Comparison of ENCODE assay signal across 9 cellular contexts in genomic region chr2:20682166-20682565, GRCh38. TPM values are rescaled to one million over a fixed set of nuclear protein-coding genes. Genes with fewer than 3 reads are reported as not detected.
A peak's percentile ranks its signal among the peaks of the same experiment; 100 is the strongest.
DNase-seq lines count a peak whose midpoint lies in the region; ATAC-seq and TF ChIP-seq lines count a peak whose summit lies in the region.
"Had no signal": no experiment of that assay in that cellular context is flagged by ENCODE, and none has a peak within 500 bp of the region (broad histone marks: within the 10 kb centered on the region; RNA-seq: fewer than 3 reads in every experiment).

No MANE protein-coding gene starts in this region.

- H3K9me3 ChIP-seq in mucosa of descending colon (no peaks in the 10 kb centered on the region), ovary (no peaks in the 10 kb centered on the region)
- H3K9me3 ChIP-seq: thyroid gland had no signal

- H3K4me1 Mint-ChIP-seq in CD14-positive monocyte, result peaks cover 4% of the 10 kb centered on the region

- DNase-seq in CD14-positive monocyte (ENCODE audit: low spot score) (no peak), HT-29 (ENCODE audit: low spot score) (peak; percentile 15), cardiac fibroblast (ENCODE audit: low read depth in 2 of 2) (peak in 1 of 2 donors; percentile 37), mucosa of descending colon (no peak), ovary (no peak)
- DNase-seq in activated CD4-positive, CD25-positive, alpha-beta regulatory T cell (lab: John Stamatoyannopoulos, UW), result no peak
- DNase-seq: thyroid gland had no signal

- H3K4me1 ChIP-seq in mucosa of descending colon (ENCODE audit: low read depth), result no peaks in the 10 kb centered on the region
- no peaks in the 10 kb centered on the region for H3K4me1 ChIP-seq in ovary (ENCODE audit: insufficient read depth)
- H3K4me1 ChIP-seq: thyroid gland had no signal

- H3K36me3 ChIP-seq in mucosa of descending colon (ENCODE audit: low read depth), result no peaks in the 10 kb centered on the region
- H3K36me3 ChIP-seq in ovary, result no peaks in the 10 kb centered on the region

- intact Hi-C loops in CD14-positive monocyte (cut with micrococcal nuclease) (no loop called here), mucosa of descending colon (cut with DNase I, micrococcal nuclease) (no loop called here), ovary (cut with DNase I) (no loop called here)

- H3K4me3 ChIP-seq in cardiac fibroblast (replicated peaks in 1 of 2; ENCODE audit: low read depth in 2 of 2, low read length in 2 of 2) (no peak overlapping the region), mucosa of descending colon (no peak overlapping the region), ovary (no peak overlapping the region)
- H3K4me3 ChIP-seq: thyroid gland had no signal

- TF ChIP-seq CTCF in CD14-positive monocyte (IDR thresholded peaks at IDR 0.05) (peak; percentile 26), cardiac fibroblast (IDR thresholded peaks at IDR 0.05; ENCODE audit: low read depth, low read length) (peak; percentile 61), mucosa of descending colon (IDR thresholded peaks at IDR 0.05) (no peak), ovary (IDR thresholded peaks at IDR 0.05) (no peak)

- no peak overlapping the region for H3K27ac ChIP-seq in ovary
- H3K27ac ChIP-seq: thyroid gland had no signal

- peaks cover 38 to 44% of the 10 kb centered on the region in 2 donors for H3K36me3 Mint-ChIP-seq in CD14-positive monocyte

- 65 to 67% (median 66%) methylated on average over 6 of the region's 6 CpGs for WGBS in ovary, 3 donors

- TF ChIP-seq POLR2A in ovary (IDR thresholded peaks at IDR 0.05), result no peak

- no peak overlapping the region for H3K4me3 Mint-ChIP-seq in CD14-positive monocyte

- no peaks in the 10 kb centered on the region for H3K9me3 Mint-ChIP-seq in CD14-positive monocyte

- H3K27ac Mint-ChIP-seq in CD14-positive monocyte, result no peak overlapping the region

- H3K27me3 ChIP-seq in ovary, result no peaks in the 10 kb centered on the region
- H3K27me3 ChIP-seq: thyroid gland had no signal

- peak; percentile 31 for ATAC-seq in mucosa of descending colon
- no peak for ATAC-seq in HG03439 (IDR thresholded peaks at IDR 0.05; ENCODE audit: unreplicated experiment)
- no peak for ATAC-seq in HG03280 (IDR thresholded peaks at IDR 0.05; ENCODE audit: unreplicated experiment)

- H3K27me3 Mint-ChIP-seq in CD14-positive monocyte (ENCODE audit: low read depth in 3 of 3), result no peaks in the 10 kb centered on the region

- no peak for TF ChIP-seq EP300 in ovary (IDR thresholded peaks at IDR 0.05)

RNA-seq across cellular contexts. Expression of gene GDF7, which starts 15.2 kb away (rescaled TPM):
- polyA plus RNA-seq in CD14-positive monocyte, result not detected
- total RNA-seq in HT-29 (2014; rRNA removed; shearing (Covaris generic)), result under 0.01 TPM in 1 of 2 replicates, not detected in the other
- under 1 TPM; 0.14 to 0.73 (median 0.14) TPM for total RNA-seq in mucosa of descending colon
- 1 to 10 TPM in 1 of 7 donors, under 1 TPM in 6; 0.11 to 1.7 (median 0.48) TPM for total RNA-seq in ovary
- polyA plus RNA-seq in ovary, result under 1 TPM; 0.21 to 0.83 TPM

RNA-seq across cellular contexts. Expression of gene HS1BP3, which starts 31.3 kb away (rescaled TPM):
- polyA plus RNA-seq in CD14-positive monocyte (10 to 100 TPM; 45.4 to 48.9 TPM), ovary (10 to 100 TPM; 12.0 to 22.2 TPM)
- total RNA-seq in HT-29 (2014; rRNA removed; shearing (Covaris generic)), result 22.6 and 23.0 TPM in 2 replicates
- total RNA-seq in mucosa of descending colon (10 to 100 TPM; 28.8 to 47.0 (median 29.7) TPM), ovary (10 to 100 TPM; 12.8 to 24.4 (median 22.4) TPM)

Comparison
In these comparisons a context has a peak if more than half of its experiments do, and no peak if none do; other contexts are left out.
1. CTCF ChIP-seq: peak in CD14-positive monocyte (single experiment) and cardiac fibroblast (single experiment); none in mucosa of descending colon (single experiment) and ovary (0 of 3).